In genomic region chr13:21015284-21015683, GRCh38 we compare ENCODE assay signal across 13 cellular contexts. TPM values are rescaled to one million over a fixed set of nuclear protein-coding genes. Genes with fewer than 3 reads are reported as not detected.
DNase-seq lines count a peak whose midpoint lies in the region; ATAC-seq and TF ChIP-seq lines count a peak whose summit lies in the region.
"Had no signal": no experiment of that assay in that cellular context is flagged by ENCODE, and none has a peak within 500 bp of the region (broad histone marks: within the 10 kb centered on the region; RNA-seq: fewer than 3 reads in every experiment).

No MANE protein-coding gene starts in this region.

- H3K4me3 ChIP-seq in heart right ventricle: no peak overlapping the region
- H3K4me3 ChIP-seq in esophagus muscularis mucosa: no peak overlapping the region
- H3K4me3 ChIP-seq: upper lobe of left lung had no signal

- H3K36me3 ChIP-seq in heart right ventricle (no peaks in the 10 kb centered on the region), esophagus muscularis mucosa (no peaks in the 10 kb centered on the region)
- H3K36me3 ChIP-seq: upper lobe of left lung had no signal

- H3K9me3 Mint-ChIP-seq in nephron progenitor cell: no peaks in the 10 kb centered on the region
- H3K9me3 Mint-ChIP-seq: activated B cell treated with CpG ODN at 0.5 μM for 24 hours had no signal

- TF ChIP-seq CTCF in heart right ventricle (IDR thresholded peaks at IDR 0.05): no peak
- TF ChIP-seq CTCF in esophagus muscularis mucosa (IDR thresholded peaks at IDR 0.05): no peak
- TF ChIP-seq CTCF in nephron progenitor cell (IDR thresholded peaks at IDR 0.05): no peak

- H3K27ac ChIP-seq in heart right ventricle (peak overlapping the region in 7 of 10 donors; percentile 1 to 78 (median 57)), esophagus muscularis mucosa (replicated peaks in 1 of 4) (peak overlapping the region; percentile 73 to 77 (median 76))

- no peak for ATAC-seq in heart right ventricle
- ATAC-seq in Right ventricle myocardium inferior: no peak
- no peak for ATAC-seq in GM21825 (IDR thresholded peaks at IDR 0.05; ENCODE audit: unreplicated experiment)
- ATAC-seq in HG03460 (IDR thresholded peaks at IDR 0.05; ENCODE audit: unreplicated experiment): no peak

- peaks cover 11% of the 10 kb centered on the region for H3K36me3 Mint-ChIP-seq in nephron progenitor cell (ENCODE audit: low read depth)

- H3K4me3 Mint-ChIP-seq in nephron progenitor cell: no peak overlapping the region
- H3K4me3 Mint-ChIP-seq: activated B cell treated with CpG ODN at 0.5 μM for 24 hours had no signal

- H3K4me1 ChIP-seq in heart right ventricle (peaks cover 24 to 94% (median 90%) of the 10 kb centered on the region in 9 donors), esophagus muscularis mucosa (peaks cover 85 to 100% (median 98%) of the 10 kb centered on the region in 4 donors)

- no peaks in the 10 kb centered on the region for H3K9me3 ChIP-seq in heart right ventricle
- no peaks in the 10 kb centered on the region for H3K9me3 ChIP-seq in esophagus muscularis mucosa
- H3K9me3 ChIP-seq: upper lobe of left lung had no signal

- WGBS in heart right ventricle, 2 donors: 59 to 77% methylated on average over 1 of the region's 1 CpG
- 75% methylated on average over 1 of the region's 1 CpG for WGBS in esophagus muscularis mucosa

- peaks cover 65% of the 10 kb centered on the region for H3K4me1 Mint-ChIP-seq in nephron progenitor cell

- no peak for TF ChIP-seq POLR2A in esophagus muscularis mucosa (IDR thresholded peaks at IDR 0.05; ENCODE audit: low read depth)

- intact Hi-C loops in heart right ventricle (cut with DNase I): no loop called here
- intact Hi-C loops in Right ventricle myocardium inferior (cut with DNase I): no loop called here
- intact Hi-C loops in esophagus muscularis mucosa (cut with DNase I): no loop called here

- H3K27me3 ChIP-seq in heart right ventricle: no peaks in the 10 kb centered on the region
- no peaks in the 10 kb centered on the region for H3K27me3 ChIP-seq in esophagus muscularis mucosa
- H3K27me3 ChIP-seq: upper lobe of left lung had no signal

- H3K27ac Mint-ChIP-seq in nephron progenitor cell: peak overlapping the region; percentile 98
- H3K27ac Mint-ChIP-seq: activated B cell treated with CpG ODN at 0.5 μM for 24 hours had no signal

- no peaks in the 10 kb centered on the region for H3K27me3 Mint-ChIP-seq in nephron progenitor cell (ENCODE audit: low read depth, poor library complexity)
- H3K27me3 Mint-ChIP-seq: activated B cell treated with CpG ODN at 0.5 μM for 24 hours had no signal

- DNase-seq in heart right ventricle (no peak), Right ventricle myocardium inferior (ENCODE audit: missing footprints) (no peak), esophagus muscularis mucosa (ENCODE audit: extremely low spot score) (no peak), nephron progenitor cell (no peak)
- DNase-seq in activated effector memory CD4-positive, alpha-beta T cell treated with anti-CD3 and anti-CD28 coated beads, Interleukin-2, amount 50 U/mL, for 16 hours: no peak
- DNase-seq in stimulated activated CD4-positive, alpha-beta T cell treated with anti-CD3 and anti-CD28 coated beads, Interleukin-15, amount 100 ng/mL, for 24 hours: no peak
- DNase-seq: ACHN, activated B cell treated with CpG ODN at 0.5 μM for 24 hours, DMS 273 treated with DMSO at 0.1 percent for 48 hours, NCI-H1930, upper lobe of left lung had no signal

- no peak for TF ChIP-seq EP300 in esophagus muscularis mucosa (IDR thresholded peaks at IDR 0.05)

RNA-seq across cellular contexts. Expression of gene LATS2, which starts 46.1 kb away (rescaled TPM):
- 10 to 100 TPM; 16.2 to 46.1 (median 27.9) TPM for total RNA-seq in heart right ventricle
- polyA plus RNA-seq in heart right ventricle: 10 to 100 TPM in 1 of 2 donors, 1 to 10 TPM in 1; 9.7 to 10.9 TPM
- 23.7 TPM for total RNA-seq in Right ventricle myocardium inferior
- 10 to 100 TPM; 49.8 to 93.8 (median 77.0) TPM for total RNA-seq in esophagus muscularis mucosa
